In the genomic region with DNA sequence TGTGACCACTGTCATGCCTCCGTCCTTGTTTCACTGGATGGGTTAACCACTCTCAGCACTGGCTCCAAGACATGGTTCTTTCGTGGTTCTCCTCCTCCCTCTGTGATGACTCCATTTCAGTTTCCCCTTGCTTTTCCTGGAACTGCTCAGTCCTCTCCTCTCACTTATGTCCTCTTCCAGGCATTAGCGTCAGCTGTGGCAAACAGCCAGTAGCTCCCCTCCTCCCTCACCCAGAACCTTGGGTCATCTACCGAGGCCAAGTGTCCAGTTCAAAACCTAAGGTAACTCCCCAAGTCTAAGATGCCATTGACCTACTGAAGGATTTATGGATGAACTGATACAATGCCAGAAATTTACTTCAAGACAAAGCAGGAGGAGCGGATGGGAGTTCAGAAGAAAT, we compare ENCODE assay signal across 21 cellular contexts.
"Had no signal": no experiment of that assay in that cellular context is flagged by ENCODE, and none has a peak within 500 bp of the region (broad histone marks: within the 10 kb centered on the region; RNA-seq: fewer than 3 reads in every experiment).

No MANE protein-coding gene starts in this region.

- DNase-seq: IMR-90, Kasumi-1, MM.1S, NCI-H1092 treated with DMSO at 0.1 percent for 48 hours, NCI-H1436, NCI-H187, NCI-H2029, NCI-H2081 treated with DMSO at 0.1 percent for 48 hours, NCI-H2171, NCI-H226, NCI-H446, NCI-H510A, NCI-H524 treated with DMSO at 0.1 percent for 48 hours, NCI-H69, NCI-H774, RPMI8226, SHP77, SK-N-SH had no signal

- H3K27ac ChIP-seq: KMS-11 had no signal

- FAIRE-seq: HepG2, RCC 7860 had no signal

- H3K9me3 ChIP-seq: SK-N-SH had no signal

- H3K9ac ChIP-seq: KMS-11, SK-N-SH had no signal

- H3K4me2 ChIP-seq: KMS-11, SK-N-SH had no signal

- ATAC-seq: HepG2 had no signal
